ENCODE assay signal across 11 cellular contexts in genomic region chr15:55589297-55589696, GRCh38. TPM values are rescaled to one million over a fixed set of nuclear protein-coding genes. Genes with fewer than 3 reads are reported as not detected.
DNase-seq lines count a peak whose midpoint lies in the region; ATAC-seq and TF ChIP-seq lines count a peak whose summit lies in the region.
"Had no signal": no experiment of that assay in that cellular context is flagged by ENCODE, and none has a peak within 500 bp of the region (broad histone marks: within the 10 kb centered on the region; RNA-seq: fewer than 3 reads in every experiment).

No MANE protein-coding gene starts in this region.

- H3K4me3 ChIP-seq in mammary epithelial cell (replicated peaks in 1 of 3; ENCODE audit: insufficient read depth in 1 of 3, low read depth in 2 of 3, low read length in 3 of 3) (no peak overlapping the region), muscle layer of colon (ENCODE audit: low read depth in 1 of 2, low read length in 2 of 2) (peak overlapping the region; percentile 10 to 74)

- H3K4me3 Mint-ChIP-seq in MCF 10A (ENCODE audit: unreplicated experiment) (peak overlapping the region; percentile 70), type B pancreatic cell (peak overlapping the region; percentile 85)
- H3K4me3 Mint-ChIP-seq in activated naive CD8-positive, alpha-beta T cell = peak overlapping the region; percentile 82

- H3K27me3 Mint-ChIP-seq in MCF 10A (ENCODE audit: insufficient read depth, unreplicated experiment) = peaks cover 6% of the 10 kb centered on the region
- H3K27me3 Mint-ChIP-seq in activated naive CD8-positive, alpha-beta T cell = peaks cover 23% of the 10 kb centered on the region
- H3K27me3 Mint-ChIP-seq in type B pancreatic cell = peaks cover 3% of the 10 kb centered on the region

- no peak overlapping the region for H3K4me2 ChIP-seq in mammary epithelial cell (ENCODE audit: insufficient read depth, low read depth, low read length)

- DNase-seq in MCF 10A (ENCODE audit: unreplicated experiment) (no peak), mammary epithelial cell (no peak), type B pancreatic cell (ENCODE audit: extremely low spot score, unreplicated experiment) (no peak), iPS-NIHi7 (ENCODE audit: extremely low spot score) (no peak)
- DNase-seq: effector CD4-positive, alpha-beta T cell; NCI-H187 treated with DMSO at 0.1 percent for 48 hours had no signal

- no peaks in the 10 kb centered on the region for H3K9me3 ChIP-seq in mammary epithelial cell (replicated peaks; ENCODE audit: insufficient read depth, low read length)
- H3K9me3 ChIP-seq in muscle layer of colon (ENCODE audit: low read length) = no peaks in the 10 kb centered on the region

- no peaks in the 10 kb centered on the region for H3K9me3 Mint-ChIP-seq in MCF 10A (ENCODE audit: unreplicated experiment)
- H3K9me3 Mint-ChIP-seq in activated naive CD8-positive, alpha-beta T cell (ENCODE audit: low read depth) = no peaks in the 10 kb centered on the region
- no peaks in the 10 kb centered on the region for H3K9me3 Mint-ChIP-seq in type B pancreatic cell

- intact Hi-C loops in MCF 10A (cut with micrococcal nuclease) (no loop called here), mammary epithelial cell (cut with micrococcal nuclease) (loop anchor here (5.0 to 10.0 kb wide), 2 partner anchors 38 to 54 kb away; no protein-coding TSS in a partner anchor)

- H3K9ac ChIP-seq in mammary epithelial cell (ENCODE audit: insufficient read depth, low read length) (no peak overlapping the region), muscle layer of colon (ENCODE audit: low read length) (peak overlapping the region; percentile 4)

- in situ Hi-C loops in mammary epithelial cell (cut with MboI; ENCODE audit: low sequenced_read_pairs in 2 of 2) = no loop called here

- H3K36me3 Mint-ChIP-seq in MCF 10A (ENCODE audit: insufficient read depth, unreplicated experiment) (no peaks in the 10 kb centered on the region), type B pancreatic cell (no peaks in the 10 kb centered on the region)
- H3K36me3 Mint-ChIP-seq in activated naive CD8-positive, alpha-beta T cell = peaks cover 2% of the 10 kb centered on the region

- TF ChIP-seq CTCF in MCF 10A (IDR thresholded peaks at IDR 0.05; ENCODE audit: unreplicated experiment) = no peak
- TF ChIP-seq CTCF in mammary epithelial cell (conservative IDR thresholded peaks at IDR 0.05 in 1 of 2, IDR thresholded peaks at IDR 0.05 in 1 of 2; ENCODE audit: extremely low read depth in 1 of 2, insufficient read depth in 1 of 2, low read depth in 1 of 2, low read length in 2 of 2) = no peak
- no peak for TF ChIP-seq CTCF in type B pancreatic cell (conservative IDR thresholded peaks at IDR 0.05)

- no TSS peak for BruUV-seq in MCF 10A (replicated peaks; lab: Mats Ljungman, UMichigan)
- BruUV-seq in mammary epithelial cell (replicated peaks; lab: Mats Ljungman, UMichigan) = no TSS peak

- 99% methylated on average over 11 of the region's 11 CpGs for WGBS in mammary epithelial cell (ENCODE audit: low coverage, missing lambda C conversion rate)

- H3K4me1 Mint-ChIP-seq in MCF 10A (ENCODE audit: insufficient read depth, unreplicated experiment) = no peaks in the 10 kb centered on the region
- peaks cover 3% of the 10 kb centered on the region for H3K4me1 Mint-ChIP-seq in activated naive CD8-positive, alpha-beta T cell (ENCODE audit: low read depth)
- no peaks in the 10 kb centered on the region for H3K4me1 Mint-ChIP-seq in type B pancreatic cell (ENCODE audit: unreplicated experiment)

- H3K4me1 ChIP-seq in mammary epithelial cell (ENCODE audit: insufficient read depth, low read length) = peaks cover 3% of the 10 kb centered on the region
- peaks cover 14% of the 10 kb centered on the region for H3K4me1 ChIP-seq in muscle layer of colon (ENCODE audit: insufficient read depth, low read length)

- no peaks in the 10 kb centered on the region for H3K36me3 ChIP-seq in mammary epithelial cell (ENCODE audit: insufficient read depth, low read length)
- H3K36me3 ChIP-seq in muscle layer of colon (ENCODE audit: insufficient read depth, low read length) = no peaks in the 10 kb centered on the region

- H3K79me2 ChIP-seq in mammary epithelial cell (ENCODE audit: insufficient read depth, low read length) = no peaks in the 10 kb centered on the region

- POLR2A ChIA-PET in MCF 10A (lab: Yijun Ruan, JAX) = no interaction called here

- H3K27ac Mint-ChIP-seq in MCF 10A (ENCODE audit: low read depth, unreplicated experiment) (no peak overlapping the region), type B pancreatic cell (peak overlapping the region; percentile 69)
- H3K27ac Mint-ChIP-seq in activated naive CD8-positive, alpha-beta T cell = no peak overlapping the region

- CTCF ChIA-PET in MCF 10A (lab: Yijun Ruan, JAX) = interaction anchor here (0.6 kb wide), 1 partner anchor 63 kb away, joined by 5 read pairs; no protein-coding TSS in a partner anchor
- CTCF ChIA-PET in mammary epithelial cell (lab: Charles Lee; ENCODE audit: low non-redundant PET) = no interaction called here

- no peak overlapping the region for H2AFZ ChIP-seq in mammary epithelial cell (ENCODE audit: low read depth, low read length)

- ATAC-seq in GM18519 (IDR thresholded peaks at IDR 0.05; ENCODE audit: low FRiP score, unreplicated experiment) (no peak), HG02884 (IDR thresholded peaks at IDR 0.05; ENCODE audit: unreplicated experiment) (no peak)
- ATAC-seq: HCT116 had no signal

- H3K27ac ChIP-seq in mammary epithelial cell (ENCODE audit: insufficient read depth, low read depth, low read length) (no peak overlapping the region), muscle layer of colon (ENCODE audit: low read depth, low read length) (no peak overlapping the region)

- H4K20me1 ChIP-seq in mammary epithelial cell (ENCODE audit: insufficient read depth, low read length) = no peaks in the 10 kb centered on the region

- H3K27me3 ChIP-seq in mammary epithelial cell (ENCODE audit: insufficient read depth, low read length) (peaks cover 18% of the 10 kb centered on the region), muscle layer of colon (ENCODE audit: control insufficient read depth in 1 of 2, insufficient read depth in 2 of 2, low read length in 2 of 2) (no peaks in the 10 kb centered on the region)

- dilution Hi-C loops in mammary epithelial cell (cut with HindIII; ENCODE audit: low sequenced_read_pairs) = no loop called here

RNA-seq across cellular contexts. Expression of gene PYGO1, which starts 1.2 kb away (rescaled TPM):
- total RNA-seq in MCF 10A (2022) (3.9 and 5.1 TPM in 2 replicates), mammary epithelial cell (1 to 10 TPM; 1.0 to 5.8 TPM), type B pancreatic cell (ENCODE audit: low replicate concordance) (7.7 and 29.0 TPM in 2 replicates)
- polyA plus RNA-seq in mammary epithelial cell = 0.19 TPM
- polyA minus RNA-seq in mammary epithelial cell = 0.05 TPM

Comparison
In these comparisons a context has a peak if more than half of its experiments do, and no peak if none do; other contexts are left out.
1. H3K4me3 ChIP-seq: peak in muscle layer of colon (2 of 2); none in mammary epithelial cell (0 of 3).
2. Peak in every context shown above with its lines, with median percentiles within 50 percentile points of each other: H3K4me3 Mint-ChIP-seq.